In the genomic region with DNA sequence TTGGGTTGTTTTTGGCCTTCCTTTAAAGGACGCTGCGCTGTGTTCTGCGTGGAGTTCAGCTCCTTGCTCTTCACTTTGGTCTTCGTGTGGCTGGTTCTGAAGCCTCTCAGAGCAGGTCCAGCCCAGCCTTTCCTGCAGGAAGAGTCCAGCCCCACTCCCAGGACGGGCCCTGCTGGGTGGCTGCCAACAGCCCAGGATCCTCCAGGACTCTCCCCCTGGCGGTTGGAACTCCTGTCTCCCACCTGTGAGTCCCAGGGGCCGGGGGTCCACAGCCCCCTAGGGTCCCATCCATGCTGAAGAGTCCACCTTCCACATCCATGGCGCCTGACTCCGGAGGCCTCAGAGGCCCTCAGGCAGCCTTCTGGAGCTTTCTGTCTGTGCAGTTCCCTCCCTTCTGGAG, we compare ENCODE assay signal across 9 cellular contexts. TPM values are rescaled to one million over a fixed set of nuclear protein-coding genes. Genes with fewer than 3 reads are reported as not detected.
"Had no signal": no experiment of that assay in that cellular context is flagged by ENCODE, and none has a peak within 500 bp of the region (broad histone marks: within the 10 kb centered on the region; RNA-seq: fewer than 3 reads in every experiment).

No MANE protein-coding gene starts in this region.

RNA-seq across cellular contexts. Expression of gene TNFRSF14, which starts 4.6 kb away (rescaled TPM):
- total RNA-seq: smooth muscle cell had no signal
- polyA plus RNA-seq: smooth muscle cell had no signal

RNA-seq across cellular contexts. Expression of gene HES5, which starts 21.5 kb away (rescaled TPM):
- total RNA-seq: chondrocyte, fibroblast of lung, glomerular endothelial cell, hepatocyte, mononuclear cell, myocyte had no signal
- polyA plus RNA-seq: aorta, fibroblast of lung, immature natural killer cell had no signal
